In genomic region chr1:23592209-23592905, GRCh38 we compare ENCODE assay signal across 9 cellular contexts. TPM values are rescaled to one million over a fixed set of nuclear protein-coding genes. Genes with fewer than 3 reads are reported as not detected.
DNase-seq lines count a peak whose midpoint lies in the region; ATAC-seq and TF ChIP-seq lines count a peak whose summit lies in the region.
"Had no signal": no experiment of that assay in that cellular context is flagged by ENCODE, and none has a peak within 500 bp of the region (broad histone marks: within the 10 kb centered on the region; RNA-seq: fewer than 3 reads in every experiment).

No MANE protein-coding gene starts in this region.

- no peak overlapping the region for H3K27ac ChIP-seq in CD8-positive, alpha-beta T cell (ENCODE audit: low read depth, low read length)
- H3K27ac ChIP-seq in GM23248, result 0 out of 2 replicates have a peak overlapping the region, but pooled peaks have one; percentile 17

- DNase-seq in CD8-positive, alpha-beta T cell, result no peak
- DNase-seq in GM23248, result peak; percentile 35
- DNase-seq in SHP77 treated with DMSO at 0.1 percent for 48 hours (lab: John Stamatoyannopoulos, UW), result peak; percentile 65
- DNase-seq in kidney tubule cell (ENCODE audit: low spot score), result peak; percentile 32
- DNase-seq in 8988T, result no peak
- DNase-seq in hypothalamus (lab: John Stamatoyannopoulos, UW), result no peak
- no peak for DNase-seq in inferior parietal cortex (ENCODE audit: extremely low spot score)
- DNase-seq in HEK293T (ENCODE audit: extremely low spot score), result no peak
- DNase-seq: OCI-M1 had no signal

- CTCF ChIA-PET in CD8-positive, alpha-beta T cell (lab: Charles Lee), result interaction anchor here (0.6 to 15.6 kb wide), 7 partner anchors 9 to 53 kb away, joined by 3 to 207 read pairs (median 5); partner anchors contain the start of gene ID3
- CTCF ChIA-PET in HEK293T (lab: Yijun Ruan, JAX), result interaction anchor here (0.6 to 0.9 kb wide), 2 partner anchors 10 to 16 kb away, joined by 3 read pairs; no protein-coding TSS in a partner anchor

- H3K9ac ChIP-seq in GM23248, result peak overlapping the region; percentile 33

- H2AFZ ChIP-seq in GM23248, result peak overlapping the region; percentile 70

- H4K20me1 ChIP-seq in GM23248 (ENCODE audit: insufficient read depth), result no peaks in the 10 kb centered on the region

- POLR2A ChIA-PET in CD8-positive, alpha-beta T cell (lab: Charles Lee), result interaction anchor here (0.8 to 4.8 kb wide), 9 partner anchors 9 to 42 kb away, joined by 3 to 29 read pairs (median 15); partner anchors contain the start of gene ID3
- POLR2A ChIA-PET in HEK293T (lab: Yijun Ruan, JAX), result interaction anchor here (1.1 to 2.9 kb wide), 2 partner anchors 34 to 38 kb away, joined by 3 to 11 read pairs; partner anchors contain the start of gene ID3

- WGBS in GM23248 (ENCODE audit: low coverage in 1 of 2, low lambda C conversion rate in 2 of 2, missing lambda C conversion rate in 2 of 2), 2 experiments, result 56 to 62% methylated on average over 4 of the region's 4 CpGs

- no peaks in the 10 kb centered on the region for H3K27me3 ChIP-seq in CD8-positive, alpha-beta T cell (ENCODE audit: insufficient read depth, low read length)
- H3K27me3 ChIP-seq in GM23248 (replicated peaks; ENCODE audit: insufficient read depth), result no peaks in the 10 kb centered on the region

- H3K27me3 Mint-ChIP-seq in CD8-positive, alpha-beta T cell (ENCODE audit: low read depth), result no peaks in the 10 kb centered on the region

- H3K4me2 ChIP-seq in GM23248 (ENCODE audit: unreplicated experiment), result no peak overlapping the region

- intact Hi-C loops in CD8-positive, alpha-beta T cell (cut with DNase I, micrococcal nuclease), result loop anchor here (1.0 to 5.0 kb wide), 3 partner anchors 9 to 870 kb away; no protein-coding TSS in a partner anchor

- in situ Hi-C loops in GM23248 (cut with MboI), result no loop called here

- peak; percentile 16 for ATAC-seq in CD8-positive, alpha-beta T cell

- no peaks in the 10 kb centered on the region for H3K79me2 ChIP-seq in GM23248 (ENCODE audit: insufficient read depth)

- no peaks in the 10 kb centered on the region for H3K36me3 Mint-ChIP-seq in CD8-positive, alpha-beta T cell

- H3K4me1 ChIP-seq in CD8-positive, alpha-beta T cell (ENCODE audit: insufficient read depth, low read length), result peaks cover 68% of the 10 kb centered on the region
- H3K4me1 ChIP-seq in GM23248 (ENCODE audit: insufficient read depth), result peaks cover 11% of the 10 kb centered on the region

- TF ChIP-seq CTCF in CD8-positive, alpha-beta T cell (IDR thresholded peaks at IDR 0.05), result no peak

- H3K9me3 ChIP-seq in CD8-positive, alpha-beta T cell (ENCODE audit: low read length), result no peaks in the 10 kb centered on the region
- no peaks in the 10 kb centered on the region for H3K9me3 ChIP-seq in GM23248 (ENCODE audit: low read depth)

- H3K4me3 Mint-ChIP-seq in CD8-positive, alpha-beta T cell, result peak overlapping the region; percentile 42

- H3F3A ChIP-seq in GM23248 (ENCODE audit: insufficient read depth), result 0 out of 2 replicates have a peak, but pooled peaks cover 5% of the 10 kb centered on the region

- H3K4me3 ChIP-seq in CD8-positive, alpha-beta T cell (ENCODE audit: low read depth, low read length), result no peak overlapping the region
- no peak overlapping the region for H3K4me3 ChIP-seq in GM23248

- no peaks in the 10 kb centered on the region for H3K9me3 Mint-ChIP-seq in CD8-positive, alpha-beta T cell

- no peaks in the 10 kb centered on the region for H3K36me3 ChIP-seq in CD8-positive, alpha-beta T cell (ENCODE audit: insufficient read depth, low read length)
- no peaks in the 10 kb centered on the region for H3K36me3 ChIP-seq in GM23248 (ENCODE audit: low read depth)

- peak overlapping the region; percentile 83 for H3K27ac Mint-ChIP-seq in CD8-positive, alpha-beta T cell

- peaks cover 71% of the 10 kb centered on the region for H3K4me1 Mint-ChIP-seq in CD8-positive, alpha-beta T cell (ENCODE audit: low read depth)

- H3K9me2 ChIP-seq in GM23248 (ENCODE audit: insufficient read depth), result no peaks in the 10 kb centered on the region

TF ChIP-seq in HEK293T, 16 proteins besides CTCF, POLR2A, EP300 and RAD21:
- TF ChIP-seq FOXM1 (IDR thresholded peaks at IDR 0.05; ENCODE audit: borderline replicate concordance), result no peak
- TF ChIP-seq HDGF (IDR thresholded peaks at IDR 0.05; ENCODE audit: borderline replicate concordance), result no peak
- TF ChIP-seq ZNF384 (IDR thresholded peaks at IDR 0.05), result no peak
- no peak for TF ChIP-seq ELF4 (IDR thresholded peaks at IDR 0.05)
- no peak for TF ChIP-seq BHLHE40 (IDR thresholded peaks at IDR 0.05; ENCODE audit: borderline replicate concordance)
- no peak for TF ChIP-seq SUZ12 (IDR thresholded peaks at IDR 0.05)
- TF ChIP-seq ARNT (IDR thresholded peaks at IDR 0.05), result no peak
- no peak for TF ChIP-seq FOXK2 (IDR thresholded peaks at IDR 0.05)
- no peak for TF ChIP-seq CTBP1 (IDR thresholded peaks at IDR 0.05; ENCODE audit: borderline replicate concordance)
- TF ChIP-seq LEF1 (IDR thresholded peaks at IDR 0.05; ENCODE audit: borderline replicate concordance), result no peak
- no peak for TF ChIP-seq PKNOX1 (IDR thresholded peaks at IDR 0.05)
- TF ChIP-seq FOXA1 (IDR thresholded peaks at IDR 0.05), result no peak
- TF ChIP-seq TARDBP (IDR thresholded peaks at IDR 0.05), result no peak
- no peak for TF ChIP-seq SP1 (IDR thresholded peaks at IDR 0.05)
- TF ChIP-seq NFRKB (IDR thresholded peaks at IDR 0.05), result no peak
- TF ChIP-seq L3MBTL2 (conservative IDR thresholded peaks at IDR 0.05), result no peak
TF ChIP-seq in HEK293T: peak in this region for 0.

RNA-seq across cellular contexts. Expression of gene ID3, which starts 33.1 kb away (rescaled TPM):
- total RNA-seq in CD8-positive, alpha-beta T cell, result 10 to 100 TPM; 44.2 to 48.1 TPM
- total RNA-seq in GM23248 (2014; rRNA removed; shearing (Covaris generic)), result 332 and 376 TPM in 2 replicates
- 680 and 684 TPM in 2 replicates for polyA plus RNA-seq in GM23248 (2016; fragmentation: Nextera tagmentation; extraction: Ambion mirVana)

Comparison
In these comparisons a context has a peak if more than half of its experiments do, and no peak if none do; other contexts are left out.
1. DNase-seq: peak in GM23248 (single experiment), SHP77 treated with DMSO at 0.1 percent for 48 hours (single experiment) and kidney tubule cell (single experiment); none in CD8-positive, alpha-beta T cell (0 of 7), 8988T (single experiment), hypothalamus (0 of 51), inferior parietal cortex (single experiment) and HEK293T (single experiment).